Comparison of ENCODE assay signal across 8 cellular contexts in genomic region chr3:129975332-129976090, GRCh38.
DNase-seq lines count a peak whose midpoint lies in the region; ATAC-seq lines count a peak whose summit lies in the region.

No MANE protein-coding gene starts in this region.

- H3K4me1 Mint-ChIP-seq in stimulated activated naive B cell treated with anti-CD40 and anti-IgM and Interleukin-4, amounts not matched to agents 10 μg/mL and 1 μg/mL and 100 μg/mL, for 72 hours, result peaks cover 7 to 17% of the 10 kb centered on the region in 2 donors

- no peaks in the 10 kb centered on the region for H3K36me3 Mint-ChIP-seq in stimulated activated naive B cell treated with anti-CD40 and anti-IgM and Interleukin-4, amounts not matched to agents 10 μg/mL and 1 μg/mL and 100 μg/mL, for 72 hours

- no peak overlapping the region for H3K27ac Mint-ChIP-seq in stimulated activated naive B cell treated with anti-CD40 and anti-IgM and Interleukin-4, amounts not matched to agents 10 μg/mL and 1 μg/mL and 100 μg/mL, for 72 hours

- peaks cover 55 to 58% of the 10 kb centered on the region in 2 donors for H3K27me3 Mint-ChIP-seq in stimulated activated naive B cell treated with anti-CD40 and anti-IgM and Interleukin-4, amounts not matched to agents 10 μg/mL and 1 μg/mL and 100 μg/mL, for 72 hours

- H3K9me3 Mint-ChIP-seq in stimulated activated naive B cell treated with anti-CD40 and anti-IgM and Interleukin-4, amounts not matched to agents 10 μg/mL and 1 μg/mL and 100 μg/mL, for 72 hours, result no peaks in the 10 kb centered on the region

- peak; percentile 56 to 68 for ATAC-seq in stimulated activated naive B cell treated with anti-CD40 and anti-IgM and Interleukin-4, amounts not matched to agents 10 μg/mL and 1 μg/mL and 100 μg/mL, for 72 hours (replicated peaks)
- no peak for ATAC-seq in GM19324 (IDR thresholded peaks at IDR 0.05; ENCODE audit: low FRiP score, unreplicated experiment)
- ATAC-seq in HG03354 (IDR thresholded peaks at IDR 0.05; ENCODE audit: poor library complexity, severe bottlenecking, unreplicated experiment), result no peak
- ATAC-seq in GM19397 (IDR thresholded peaks at IDR 0.05; ENCODE audit: unreplicated experiment), result no peak

- DNase-seq in DMS 273 (lab: John Stamatoyannopoulos, UW; ENCODE audit: unreplicated experiment) (peak; percentile 57), DMS 273 treated with DMSO at 0.1 percent for 48 hours (lab: John Stamatoyannopoulos, UW) (no peak), islet precursor cell (peak; percentile 68)
- DNase-seq in activated naive CD4-positive, alpha-beta T cell treated with Interleukin-2 at 50 U/mL for 16 hours, result peak; percentile 4
- DNase-seq in stimulated activated naive B cell treated with anti-CD40 and anti-IgM and Interleukin-4, amounts not matched to agents 10 μg/mL and 1 μg/mL and 100 μg/mL, for 72 hours, result no peak

- H3K4me3 Mint-ChIP-seq in stimulated activated naive B cell treated with anti-CD40 and anti-IgM and Interleukin-4, amounts not matched to agents 10 μg/mL and 1 μg/mL and 100 μg/mL, for 72 hours, result peak overlapping the region; percentile 73 to 77

Comparison
In these comparisons a context has a peak if more than half of its experiments do, and no peak if none do; other contexts are left out.
1. DNase-seq: peak in DMS 273 (single experiment), activated naive CD4-positive, alpha-beta T cell treated with Interleukin-2 at 50 U/mL for 16 hours (single experiment) and islet precursor cell (single experiment); none in DMS 273 treated with DMSO at 0.1 percent for 48 hours (single experiment) and stimulated activated naive B cell treated with anti-CD40 and anti-IgM and Interleukin-4, amounts not matched to agents 10 μg/mL and 1 μg/mL and 100 μg/mL, for 72 hours (single experiment).
2. ATAC-seq: peak in stimulated activated naive B cell treated with anti-CD40 and anti-IgM and Interleukin-4, amounts not matched to agents 10 μg/mL and 1 μg/mL and 100 μg/mL, for 72 hours (2 of 2); none in GM19324 (single experiment), HG03354 (single experiment) and GM19397 (single experiment).